Comparison of ENCODE assay signal across 15 cellular contexts in the genomic region with DNA sequence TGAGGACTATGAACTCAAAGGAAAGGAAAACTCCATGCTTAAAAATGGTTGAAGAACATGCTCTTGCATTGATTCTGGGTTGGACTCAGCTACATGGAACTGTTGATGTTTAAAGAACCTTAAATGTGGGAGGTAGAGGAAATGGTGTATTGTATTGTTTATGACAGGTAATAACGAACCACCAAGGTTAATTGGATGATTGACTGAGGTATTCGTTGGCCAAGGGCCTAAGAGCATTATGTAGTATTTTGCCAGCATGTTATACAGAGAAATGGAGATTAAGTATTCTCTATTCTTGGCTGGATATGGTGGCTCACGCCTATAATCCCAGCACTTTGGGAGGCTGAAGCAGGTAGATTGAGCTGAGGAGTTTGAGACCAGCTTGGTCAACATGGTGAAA. TPM values are rescaled to one million over a fixed set of nuclear protein-coding genes. Genes with fewer than 3 reads are reported as not detected.
A peak's percentile ranks its signal among the peaks of the same experiment; 100 is the strongest.
DNase-seq lines count a peak whose midpoint lies in the region; ATAC-seq, FAIRE-seq and TF ChIP-seq lines count a peak whose summit lies in the region.
"Had no signal": no experiment of that assay in that cellular context is flagged by ENCODE, and none has a peak within 500 bp of the region (broad histone marks: within the 10 kb centered on the region; RNA-seq: fewer than 3 reads in every experiment).

No MANE protein-coding gene starts in this region.

- POLR2A ChIA-PET in A549 (lab: Yijun Ruan, JAX) = no interaction called here
- POLR2A ChIA-PET in Panc1 (lab: Charles Lee) = interaction anchor here (0.5 kb wide), 1 partner anchor 42 kb away, joined by 8 read pairs; no protein-coding TSS in a partner anchor

- H3K9me3 ChIP-seq in A549 = peaks cover 22% of the 10 kb centered on the region
- H3K9me3 ChIP-seq in Panc1 (ENCODE audit: control insufficient read depth, insufficient read depth, low read depth, low read length) = no peaks in the 10 kb centered on the region
- peaks cover 3% of the 10 kb centered on the region for H3K9me3 ChIP-seq in small intestine (ENCODE audit: control insufficient read depth, low read depth)

- no peak overlapping the region for H3K4me3 ChIP-seq in A549
- H3K4me3 ChIP-seq in Panc1 (ENCODE audit: low read depth in 2 of 2, low read length in 2 of 2) = no peak overlapping the region
- no peak overlapping the region for H3K4me3 ChIP-seq in small intestine (ENCODE audit: low read depth in 1 of 2, low read length in 2 of 2)
- H3K4me3 ChIP-seq in foreskin fibroblast (ENCODE audit: low read depth in 1 of 2, low read length in 2 of 2) = no peak overlapping the region
- H3K4me3 ChIP-seq: BLaER1 treated with 17β-estradiol and CSF1 and Interleukin-3, amounts not matched to agents 10 nM and 100 nM had no signal

- H3K36me3 ChIP-seq in Panc1 (ENCODE audit: control insufficient read depth, insufficient read depth, low read length) (no peaks in the 10 kb centered on the region), small intestine (ENCODE audit: control insufficient read depth in 2 of 2, insufficient read depth in 2 of 2, low read length in 2 of 2) (no peaks in the 10 kb centered on the region)

- ATAC-seq in A549 = no peak
- ATAC-seq in Panc1 = no peak
- peak; percentile 96 for ATAC-seq in left colon
- ATAC-seq: CD8-positive, alpha-beta T cell; HepG2 had no signal

- TF ChIP-seq EP300 in A549 (IDR thresholded peaks at IDR 0.05) = no peak

- in situ Hi-C loops in Panc1 (cut with HindIII; ENCODE audit: low pct_unique_long_range_greater_than_20kb, low sequenced_read_pairs) = no loop called here

- no peak overlapping the region for H3K4me2 ChIP-seq in A549
- H3K4me2 ChIP-seq: BLaER1 treated with 17β-estradiol and CSF1 and Interleukin-3, amounts not matched to agents 10 nM and 100 nM had no signal

- H3K27me3 ChIP-seq in Panc1 (ENCODE audit: control insufficient read depth, insufficient read depth, low read length) (no peaks in the 10 kb centered on the region), small intestine (ENCODE audit: control insufficient read depth in 2 of 2, insufficient read depth in 2 of 2, low read length in 2 of 2) (no peaks in the 10 kb centered on the region)
- H3K27me3 ChIP-seq: BLaER1 treated with 17β-estradiol and CSF1 and Interleukin-3, amounts not matched to agents 10 nM and 100 nM had no signal

- H3K27ac ChIP-seq in A549 (no peak overlapping the region), Panc1 (ENCODE audit: low read length) (0 out of 2 replicates have a peak overlapping the region, but pooled peaks have one; percentile 12), small intestine (ENCODE audit: low read depth in 1 of 2, low read length in 1 of 2) (no peak overlapping the region)
- H3K27ac ChIP-seq: BLaER1 treated with 17β-estradiol and CSF1 and Interleukin-3, amounts not matched to agents 10 nM and 100 nM had no signal

- FAIRE-seq in A549 (lab: Jason Lieb, UNC) (peak; percentile 89), small intestine (lab: Jason Lieb, UNC) (no peak)
- FAIRE-seq: GM19239, HepG2 had no signal

- no TSS peak for BruUV-seq in Panc1 (replicated peaks; lab: Mats Ljungman, UMichigan)

- H3K4me1 ChIP-seq in A549 = peaks cover 5% of the 10 kb centered on the region; the same call in 1 of the 3 replicates
- H3K4me1 ChIP-seq in Panc1 (ENCODE audit: control insufficient read depth, insufficient read depth, low read length) = no peaks in the 10 kb centered on the region; the same call in 1 of the 2 replicates
- H3K4me1 ChIP-seq in small intestine (ENCODE audit: control insufficient read depth in 2 of 2, insufficient read depth in 1 of 2, low read depth in 1 of 2, low read length in 1 of 2) = no peaks in the 10 kb centered on the region
- H3K4me1 ChIP-seq: BLaER1 treated with 17β-estradiol and CSF1 and Interleukin-3, amounts not matched to agents 10 nM and 100 nM had no signal

- no peak for TF ChIP-seq POLR2A in A549 (IDR thresholded peaks at IDR 0.05; ENCODE audit: low read length)

- TF ChIP-seq CTCF in A549 (IDR thresholded peaks at IDR 0.05) = no peak
- no peak for TF ChIP-seq CTCF in Panc1 (IDR thresholded peaks at IDR 0.05)
- no peak for TF ChIP-seq CTCF in foreskin fibroblast (IDR thresholded peaks at IDR 0.05; ENCODE audit: low read depth, low read length)

- intact Hi-C loops in Panc1 (cut with micrococcal nuclease; ENCODE audit: unreplicated experiment) = no loop called here
- intact Hi-C loops in left colon (cut with DNase I, micrococcal nuclease) = no loop called here

- WGBS in A549 (ENCODE audit: missing lambda C conversion rate) = 47% methylated on average over 3 of the region's 3 CpGs
- 9 to 58% (median 24%) methylated on average over 3 of the region's 3 CpGs for WGBS in small intestine, 3 donors

- CTCF ChIA-PET in A549 (lab: Yijun Ruan, JAX) = interaction anchor here (1.4 kb wide), 1 partner anchor 18 kb away, joined by 4 read pairs; no protein-coding TSS in a partner anchor
- CTCF ChIA-PET in Panc1 (lab: Charles Lee) = no interaction called here

- TF ChIP-seq RAD21 in A549 (conservative IDR thresholded peaks at IDR 0.05 in 1 of 2, IDR thresholded peaks at IDR 0.05 in 1 of 2) = no peak

- DNase-seq in A549 (ENCODE audit: low read depth in 1 of 2, low spot score in 1 of 2) (no peak), Panc1 (ENCODE audit: low read depth, low spot score) (no peak), left colon (peak in 1 of 2 donors; percentile 11), small intestine (peak; percentile 31), NOMO-1 treated with dmso at 0.1 percent for 144 hours (lab: John Stamatoyannopoulos, UW; ENCODE audit: unreplicated experiment) (no peak), foreskin fibroblast (no peak), epidermal melanocyte (ENCODE audit: insufficient read length, low spot score) (no peak)
- DNase-seq: 8988T; CD8-positive, alpha-beta T cell; DMS79 treated with DMSO at 0.1 percent for 48 hours; GF-D8; H9 had no signal

TF ChIP-seq in A549, 52 proteins besides CTCF, POLR2A, EP300 and RAD21:
- TF ChIP-seq ZFP36 (IDR thresholded peaks at IDR 0.05; ENCODE audit: borderline replicate concordance, partially characterized antibody) (no peak), KDM5A (IDR thresholded peaks at IDR 0.05) (no peak), CEBPB (IDR thresholded peaks at IDR 0.05) (no peak), RNF2 (IDR thresholded peaks at IDR 0.05; ENCODE audit: borderline replicate concordance, low read depth) (no peak), BHLHE40 (IDR thresholded peaks at IDR 0.05; ENCODE audit: low read depth, low read length) (no peak), GATA3 (IDR thresholded peaks at IDR 0.05; ENCODE audit: borderline replicate concordance) (no peak), ZC3H11A (IDR thresholded peaks at IDR 0.05) (no peak), MAZ (IDR thresholded peaks at IDR 0.05; ENCODE audit: borderline replicate concordance, low read depth, low read length) (no peak), HDAC2 (IDR thresholded peaks at IDR 0.05) (no peak), CBX8 (IDR thresholded peaks at IDR 0.05) (no peak), RARB (CRISPR knock-in tag; IDR thresholded peaks at IDR 0.05) (no peak), SREBF2 (IDR thresholded peaks at IDR 0.05) (no peak)
- TF ChIP-seq, protein P1, sequence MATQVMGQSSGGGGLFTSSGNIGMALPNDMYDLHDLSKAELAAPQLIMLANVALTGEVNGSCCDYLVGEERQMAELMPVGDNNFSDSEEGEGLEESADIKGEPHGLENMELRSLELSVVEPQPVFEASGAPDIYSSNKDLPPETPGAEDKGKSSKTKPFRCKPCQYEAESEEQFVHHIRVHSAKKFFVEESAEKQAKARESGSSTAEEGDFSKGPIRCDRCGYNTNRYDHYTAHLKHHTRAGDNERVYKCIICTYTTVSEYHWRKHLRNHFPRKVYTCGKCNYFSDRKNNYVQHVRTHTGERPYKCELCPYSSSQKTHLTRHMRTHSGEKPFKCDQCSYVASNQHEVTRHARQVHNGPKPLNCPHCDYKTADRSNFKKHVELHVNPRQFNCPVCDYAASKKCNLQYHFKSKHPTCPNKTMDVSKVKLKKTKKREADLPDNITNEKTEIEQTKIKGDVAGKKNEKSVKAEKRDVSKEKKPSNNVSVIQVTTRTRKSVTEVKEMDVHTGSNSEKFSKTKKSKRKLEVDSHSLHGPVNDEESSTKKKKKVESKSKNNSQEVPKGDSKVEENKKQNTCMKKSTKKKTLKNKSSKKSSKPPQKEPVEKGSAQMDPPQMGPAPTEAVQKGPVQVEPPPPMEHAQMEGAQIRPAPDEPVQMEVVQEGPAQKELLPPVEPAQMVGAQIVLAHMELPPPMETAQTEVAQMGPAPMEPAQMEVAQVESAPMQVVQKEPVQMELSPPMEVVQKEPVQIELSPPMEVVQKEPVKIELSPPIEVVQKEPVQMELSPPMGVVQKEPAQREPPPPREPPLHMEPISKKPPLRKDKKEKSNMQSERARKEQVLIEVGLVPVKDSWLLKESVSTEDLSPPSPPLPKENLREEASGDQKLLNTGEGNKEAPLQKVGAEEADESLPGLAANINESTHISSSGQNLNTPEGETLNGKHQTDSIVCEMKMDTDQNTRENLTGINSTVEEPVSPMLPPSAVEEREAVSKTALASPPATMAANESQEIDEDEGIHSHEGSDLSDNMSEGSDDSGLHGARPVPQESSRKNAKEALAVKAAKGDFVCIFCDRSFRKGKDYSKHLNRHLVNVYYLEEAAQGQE (IDR thresholded peaks at IDR 0.05) = no peak
- TF ChIP-seq, protein P2, sequence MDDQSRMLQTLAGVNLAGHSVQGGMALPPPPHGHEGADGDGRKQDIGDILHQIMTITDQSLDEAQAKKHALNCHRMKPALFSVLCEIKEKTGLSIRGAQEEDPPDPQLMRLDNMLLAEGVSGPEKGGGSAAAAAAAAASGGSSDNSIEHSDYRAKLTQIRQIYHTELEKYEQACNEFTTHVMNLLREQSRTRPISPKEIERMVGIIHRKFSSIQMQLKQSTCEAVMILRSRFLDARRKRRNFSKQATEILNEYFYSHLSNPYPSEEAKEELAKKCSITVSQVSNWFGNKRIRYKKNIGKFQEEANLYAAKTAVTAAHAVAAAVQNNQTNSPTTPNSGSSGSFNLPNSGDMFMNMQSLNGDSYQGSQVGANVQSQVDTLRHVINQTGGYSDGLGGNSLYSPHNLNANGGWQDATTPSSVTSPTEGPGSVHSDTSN (IDR thresholded peaks at IDR 0.05) = no peak
TF ChIP-seq in A549: peak in this region for 0.

RNA-seq across cellular contexts. Expression of a gene that starts 59.0 kb away (rescaled TPM):
- polyA plus RNA-seq in A549 (2011; rRNA removed) = 7.8 and 9.7 TPM in 2 replicates
- polyA plus RNA-seq in A549 (2012; cell fraction: cytosol; rRNA removed) = 13.0 and 13.4 TPM in 2 replicates
- polyA plus RNA-seq in A549 (2012; cell fraction: nucleus; rRNA removed) = 17.4 and 22.7 TPM in 2 replicates
- polyA plus RNA-seq in A549 (2017; fragmentation: RNase III; extraction: RNeasy Plus Mini Kit Qiagen cat#74134 plus additional on column Dnase treatment) = 9.0 to 10.3 TPM (median 10.3 TPM) in 3 replicates
- polyA minus RNA-seq in A549 (2011; rRNA and poly(A)+ RNA removed) = 7.1 and 8.3 TPM in 2 replicates
- 11.5 TPM for total RNA-seq in Panc1 (2021; ENCODE audit: unreplicated experiment)
- 15.3 TPM for polyA plus RNA-seq in Panc1 (2012; ENCODE audit: insufficient read length)
- 10 to 100 TPM in 1 of 2 donors, 1 to 10 TPM in 1; 7.4 to 11.7 TPM for total RNA-seq in left colon
- polyA plus RNA-seq in small intestine = 1 to 10 TPM; 4.7 to 8.9 (median 7.6) TPM
- total RNA-seq: HepG2 had no signal
- polyA plus RNA-seq: HepG2 had no signal
